Comparison of ENCODE assay signal across 11 cellular contexts in genomic region chr19:4052993-4053422, GRCh38. TPM values are rescaled to one million over a fixed set of nuclear protein-coding genes. Genes with fewer than 3 reads are reported as not detected.
DNase-seq lines count a peak whose midpoint lies in the region; ATAC-seq and TF ChIP-seq lines count a peak whose summit lies in the region.
"Had no signal": no experiment of that assay in that cellular context is flagged by ENCODE, and none has a peak within 500 bp of the region (broad histone marks: within the 10 kb centered on the region; RNA-seq: fewer than 3 reads in every experiment).

No MANE protein-coding gene starts in this region.

- peak; percentile 41 for ATAC-seq in mucosa of descending colon
- no peak for ATAC-seq in GM21526 (IDR thresholded peaks at IDR 0.05; ENCODE audit: low FRiP score, unreplicated experiment)

- TF ChIP-seq CTCF in brain microvascular endothelial cell (IDR thresholded peaks at IDR 0.05; ENCODE audit: low read depth, low read length, missing control alignments) (no peak), mucosa of descending colon (IDR thresholded peaks at IDR 0.05) (no peak), type B pancreatic cell (conservative IDR thresholded peaks at IDR 0.05) (no peak)

- no peak for DNase-seq in activated naive CD4-positive, alpha-beta T cell treated with anti-CD3 and anti-CD28 coated beads, Interleukin-2, amount 10 ng/mL, durations not matched to agents 7 days and 5 days
- DNase-seq in activated naive CD4-positive, alpha-beta T cell (lab: John Stamatoyannopoulos, UW) = no peak
- DNase-seq in brain microvascular endothelial cell (no peak), mucosa of descending colon (peak; percentile 84 to 88 (median 84)), type B pancreatic cell (ENCODE audit: extremely low spot score, unreplicated experiment) (peak; percentile 65), occipital lobe (lab: John Stamatoyannopoulos, UW) (no peak), NCI-H2029 treated with DMSO at 0.1 percent for 48 hours (lab: John Stamatoyannopoulos, UW) (no peak)
- DNase-seq: activated CD4-positive, alpha-beta T cell treated with anti-CD3 and anti-CD28 coated beads for 1 hour; endodermal cell; NCI-H2227 treated with DMSO at 0.1 percent for 48 hours had no signal

- peaks cover 55% of the 10 kb centered on the region for H3K36me3 Mint-ChIP-seq in activated naive CD4-positive, alpha-beta T cell treated with anti-CD3 and anti-CD28 coated beads, Interleukin-2, amount 10 ng/mL, durations not matched to agents 7 days and 5 days
- peaks cover 26% of the 10 kb centered on the region for H3K36me3 Mint-ChIP-seq in type B pancreatic cell

- no peak overlapping the region for H3K4me3 Mint-ChIP-seq in activated naive CD4-positive, alpha-beta T cell treated with anti-CD3 and anti-CD28 coated beads, Interleukin-2, amount 10 ng/mL, durations not matched to agents 7 days and 5 days
- H3K4me3 Mint-ChIP-seq in type B pancreatic cell = peak overlapping the region; percentile 72
- H3K4me3 Mint-ChIP-seq: endodermal cell had no signal

- intact Hi-C loops in mucosa of descending colon (cut with DNase I, micrococcal nuclease) = no loop called here

- H3K27ac Mint-ChIP-seq in activated naive CD4-positive, alpha-beta T cell treated with anti-CD3 and anti-CD28 coated beads, Interleukin-2, amount 10 ng/mL, durations not matched to agents 7 days and 5 days = peak overlapping the region; percentile 77
- H3K27ac Mint-ChIP-seq in type B pancreatic cell = peak overlapping the region; percentile 94
- H3K27ac Mint-ChIP-seq: endodermal cell had no signal

- no peaks in the 10 kb centered on the region for H3K27me3 Mint-ChIP-seq in activated naive CD4-positive, alpha-beta T cell treated with anti-CD3 and anti-CD28 coated beads, Interleukin-2, amount 10 ng/mL, durations not matched to agents 7 days and 5 days
- H3K27me3 Mint-ChIP-seq in type B pancreatic cell = no peaks in the 10 kb centered on the region

- no peaks in the 10 kb centered on the region for H3K9me3 ChIP-seq in mucosa of descending colon

- H3K27me3 ChIP-seq in brain microvascular endothelial cell (replicated peaks) = no peaks in the 10 kb centered on the region

- H3K36me3 ChIP-seq in brain microvascular endothelial cell (replicated peaks) (peaks cover 52% of the 10 kb centered on the region), mucosa of descending colon (ENCODE audit: low read depth) (peaks cover 12% of the 10 kb centered on the region)

- peaks cover 4% of the 10 kb centered on the region for H3K9me3 Mint-ChIP-seq in activated naive CD4-positive, alpha-beta T cell treated with anti-CD3 and anti-CD28 coated beads, Interleukin-2, amount 10 ng/mL, durations not matched to agents 7 days and 5 days
- no peaks in the 10 kb centered on the region for H3K9me3 Mint-ChIP-seq in type B pancreatic cell
- H3K9me3 Mint-ChIP-seq: endodermal cell had no signal

- in situ Hi-C loops in brain microvascular endothelial cell (cut with HindIII; ENCODE audit: low pct_ligation_motif_present, low sequenced_read_pairs) = no loop called here

- H3K4me3 ChIP-seq in brain microvascular endothelial cell (ENCODE audit: low read depth, low read length) = no peak overlapping the region
- H3K4me3 ChIP-seq in mucosa of descending colon = no peak overlapping the region

- H3K4me1 ChIP-seq in mucosa of descending colon (ENCODE audit: low read depth) = peaks cover 59% of the 10 kb centered on the region

- peak overlapping the region; percentile 2 for H3K27ac ChIP-seq in brain microvascular endothelial cell

- CTCF ChIA-PET in activated naive CD4-positive, alpha-beta T cell treated with anti-CD3 and anti-CD28 coated beads, Interleukin-2, amount 10 ng/mL, durations not matched to agents 7 days and 5 days (lab: Charles Lee) = no interaction called here

- peaks cover 22% of the 10 kb centered on the region for H3K4me1 Mint-ChIP-seq in activated naive CD4-positive, alpha-beta T cell treated with anti-CD3 and anti-CD28 coated beads, Interleukin-2, amount 10 ng/mL, durations not matched to agents 7 days and 5 days
- peaks cover 20% of the 10 kb centered on the region for H3K4me1 Mint-ChIP-seq in type B pancreatic cell (ENCODE audit: unreplicated experiment)
- H3K4me1 Mint-ChIP-seq: endodermal cell had no signal

RNA-seq across cellular contexts. Expression of gene ZBTB7A, which starts 13.7 kb away (rescaled TPM):
- total RNA-seq in mucosa of descending colon (100 to 1,000 TPM; 104 to 115 (median 112) TPM), type B pancreatic cell (ENCODE audit: low replicate concordance) (21.0 and 31.0 TPM in 2 replicates), occipital lobe (2.0 TPM)

RNA-seq across cellular contexts. Expression of gene PIAS4, which starts 45.5 kb away (rescaled TPM):
- total RNA-seq in mucosa of descending colon = 10 to 100 TPM; 27.4 to 44.6 (median 29.5) TPM
- total RNA-seq in type B pancreatic cell (ENCODE audit: low replicate concordance) = 39.8 and 42.3 TPM in 2 replicates
- 22.5 TPM for total RNA-seq in occipital lobe

Comparison
In these comparisons a context has a peak if more than half of its experiments do, and no peak if none do; other contexts are left out.
1. DNase-seq: peak in mucosa of descending colon (3 of 3) and type B pancreatic cell (single experiment); none in activated naive CD4-positive, alpha-beta T cell treated with anti-CD3 and anti-CD28 coated beads, Interleukin-2, amount 10 ng/mL, durations not matched to agents 7 days and 5 days (single experiment), activated naive CD4-positive, alpha-beta T cell (0 of 4), brain microvascular endothelial cell (single experiment), occipital lobe (single experiment) and NCI-H2029 treated with DMSO at 0.1 percent for 48 hours (single experiment).